18 cellular contexts compared by ENCODE assay signal in the genomic region with DNA sequence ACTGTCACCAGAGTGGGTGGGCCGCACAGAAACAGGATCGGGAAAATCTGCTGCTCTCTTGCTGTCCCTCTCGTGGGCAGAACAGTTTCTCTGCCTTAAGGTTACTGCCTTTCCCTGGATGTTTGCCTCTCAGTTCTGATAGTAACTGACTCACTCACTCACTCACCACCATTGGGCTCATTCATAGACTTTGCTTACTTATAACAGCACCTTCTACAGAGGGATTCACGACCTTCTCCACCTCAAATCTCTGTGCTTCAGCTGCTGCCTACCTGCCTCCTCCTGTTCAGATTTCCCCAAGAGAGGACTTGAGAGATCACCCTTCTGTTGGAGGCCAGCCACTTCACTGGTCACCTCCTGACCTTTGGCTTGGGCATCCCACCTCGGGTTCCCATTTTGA.
DNase-seq lines count a peak whose midpoint lies in the region; ATAC-seq, FAIRE-seq and TF ChIP-seq lines count a peak whose summit lies in the region.
"Had no signal": no experiment of that assay in that cellular context is flagged by ENCODE, and none has a peak within 500 bp of the region (broad histone marks: within the 10 kb centered on the region; RNA-seq: fewer than 3 reads in every experiment).

No MANE protein-coding gene starts in this region.

- POLR2A ChIA-PET in H1 (lab: Charles Lee; ENCODE audit: partially characterized antibody) = no interaction called here

- H3K23ac ChIP-seq in H9 (ENCODE audit: insufficient read length, low read depth, low read length) (no peak overlapping the region), H1 (ENCODE audit: insufficient read length) (no peak overlapping the region)

- H2AK5ac ChIP-seq in H9 (ENCODE audit: insufficient read length, low read length) = no peak overlapping the region
- H2AK5ac ChIP-seq in H1 (ENCODE audit: low read depth, low read length) = peak overlapping the region; percentile 44; the same call in 1 of the 2 replicates

- no peak overlapping the region for H3K4me3 ChIP-seq in H1 (ENCODE audit: extremely low read depth in 1 of 4, insufficient read depth in 2 of 4, low read depth in 3 of 4, low read length in 4 of 4)
- H3K4me3 ChIP-seq in smooth muscle cell = no peak overlapping the region
- no peak overlapping the region for H3K4me3 ChIP-seq in right lobe of liver

- peaks cover 38 to 41% of the 10 kb centered on the region in 2 experiments for H3K4me1 Mint-ChIP-seq in H9
- no peaks in the 10 kb centered on the region for H3K4me1 Mint-ChIP-seq in activated CD8-positive, alpha-beta memory T cell treated with anti-CD3 and anti-CD28 coated beads, Interleukin-2, amount 10 ng/mL, durations not matched to agents 7 days and 5 days
- H3K4me1 Mint-ChIP-seq: B cell had no signal

- no peaks in the 10 kb centered on the region for H3K27me3 Mint-ChIP-seq in H9 (ENCODE audit: low read depth)
- H3K27me3 Mint-ChIP-seq in activated CD8-positive, alpha-beta memory T cell treated with anti-CD3 and anti-CD28 coated beads, Interleukin-2, amount 10 ng/mL, durations not matched to agents 7 days and 5 days = no peaks in the 10 kb centered on the region
- H3K27me3 Mint-ChIP-seq: B cell had no signal

- no peaks in the 10 kb centered on the region for H3F3A ChIP-seq in smooth muscle cell (ENCODE audit: low read depth)

- H3K36me3 Mint-ChIP-seq in H9 (ENCODE audit: insufficient read depth in 1 of 3, low read depth in 3 of 3) = no peaks in the 10 kb centered on the region; a peak in 1 of 7 replicates
- H3K36me3 Mint-ChIP-seq in activated CD8-positive, alpha-beta memory T cell treated with anti-CD3 and anti-CD28 coated beads, Interleukin-2, amount 10 ng/mL, durations not matched to agents 7 days and 5 days = no peaks in the 10 kb centered on the region

- no peak overlapping the region for H3K14ac ChIP-seq in H9 (ENCODE audit: insufficient read depth, low read length)
- H3K14ac ChIP-seq in H1 (ENCODE audit: insufficient read length) = no peak overlapping the region

- H4K20me1 ChIP-seq in H9 (ENCODE audit: control insufficient read depth, insufficient read depth, insufficient read length) = no peaks in the 10 kb centered on the region
- H4K20me1 ChIP-seq in H1 (replicated peaks in 1 of 2; ENCODE audit: control insufficient read depth in 1 of 2, insufficient read depth in 2 of 2, low read length in 2 of 2) = no peaks in the 10 kb centered on the region
- H4K20me1 ChIP-seq in smooth muscle cell (ENCODE audit: low read depth) = peaks cover 16% of the 10 kb centered on the region

- H4K8ac ChIP-seq in H9 (replicated peaks; ENCODE audit: insufficient read length, low read depth, low read length) (no peak overlapping the region), H1 (ENCODE audit: extremely low read depth, insufficient read depth, low read length) (no peak overlapping the region)

- H2BK5ac ChIP-seq in H9 (ENCODE audit: insufficient read length, low read length) (no peak overlapping the region), H1 (ENCODE audit: low read depth, low read length) (no peak overlapping the region)

- H3K27ac Mint-ChIP-seq in H9 = peak overlapping the region in 1 of 3 experiments; percentile 14; a peak in 4 of 7 replicates
- H3K27ac Mint-ChIP-seq in activated CD8-positive, alpha-beta memory T cell treated with anti-CD3 and anti-CD28 coated beads, Interleukin-2, amount 10 ng/mL, durations not matched to agents 7 days and 5 days = no peak overlapping the region
- H3K27ac Mint-ChIP-seq: B cell had no signal

- no peak overlapping the region for H3K4me2 ChIP-seq in H9 (ENCODE audit: insufficient read depth, insufficient read length, low read length)
- H3K4me2 ChIP-seq in H1 (ENCODE audit: insufficient read depth in 1 of 2, low read depth in 2 of 2, low read length in 2 of 2) = no peak overlapping the region
- H3K4me2 ChIP-seq in smooth muscle cell = peak overlapping the region; percentile 44
- H3K4me2 ChIP-seq: KMS-11 had no signal

- H3K27me3 ChIP-seq in H9 (ENCODE audit: insufficient read depth, low read length) (no peaks in the 10 kb centered on the region), H1 (replicated peaks in 1 of 4; ENCODE audit: control insufficient read depth in 3 of 4, extremely low read depth in 1 of 4, insufficient read depth in 3 of 4, low read length in 3 of 4) (no peaks in the 10 kb centered on the region), smooth muscle cell (ENCODE audit: low read depth) (no peaks in the 10 kb centered on the region), right lobe of liver (no peaks in the 10 kb centered on the region)

- TF ChIP-seq CTCF in H9 (conservative IDR thresholded peaks at IDR 0.05) (no peak), H1 (IDR thresholded peaks at IDR 0.05; ENCODE audit: control extremely low read depth in 1 of 3, insufficient read depth in 1 of 3, low read depth in 1 of 3, low read length in 3 of 3) (no peak), smooth muscle cell (IDR thresholded peaks at IDR 0.05; ENCODE audit: borderline replicate concordance, insufficient read depth, poor library complexity, severe bottlenecking) (no peak), right lobe of liver (IDR thresholded peaks at IDR 0.05) (no peak)

- H4K91ac ChIP-seq in H9 (ENCODE audit: insufficient read length, low read depth, low read length) (no peak overlapping the region), H1 (replicated peaks; ENCODE audit: insufficient read length, low read length) (no peak overlapping the region)

- H3K9me3 ChIP-seq in H9 (ENCODE audit: control insufficient read depth, low read depth, low read length) (no peaks in the 10 kb centered on the region), H1 (ENCODE audit: insufficient read depth in 2 of 2, low read depth in 1 of 2, low read length in 1 of 2) (no peaks in the 10 kb centered on the region), smooth muscle cell (replicated peaks; ENCODE audit: low read depth) (no peaks in the 10 kb centered on the region), right lobe of liver (no peaks in the 10 kb centered on the region)

- no CpG with 5 or more reads among the region's 5 CpGs for WGBS in H9 (ENCODE audit: extremely low coverage, insufficient read length, low lambda C conversion rate)
- 91% methylated on average over 5 of the region's 5 CpGs; no CpG with 5 or more reads in 1 of the 2 experiments for WGBS in H1 (ENCODE audit: extremely low coverage in 1 of 2, insufficient coverage in 1 of 2, insufficient read length in 1 of 2, insufficient replicate concordance in 2 of 2, low coverage in 1 of 2, low lambda C conversion rate in 2 of 2, missing lambda C conversion rate in 1 of 2), 2 experiments
- WGBS in smooth muscle cell (ENCODE audit: low lambda C conversion rate) = 82% methylated on average over 5 of the region's 5 CpGs
- 67% methylated on average over 2 of the region's 5 CpGs for WGBS in right lobe of liver (ENCODE audit: insufficient coverage, low coverage, low lambda C conversion rate, missing lambda C conversion rate)

- no peak for ATAC-seq in right lobe of liver
- no peak for ATAC-seq in activated CD8-positive, alpha-beta memory T cell treated with anti-CD3 and anti-CD28 coated beads, Interleukin-2, amount 10 ng/mL, durations not matched to agents 7 days and 5 days
- ATAC-seq: HepG2, PC-3 had no signal

- H3K4ac ChIP-seq in H9 (ENCODE audit: low read depth, low read length) = no peak overlapping the region
- no peak overlapping the region for H3K4ac ChIP-seq in H1 (replicated peaks; ENCODE audit: insufficient read length, low read depth, low read length)

- H3K18ac ChIP-seq in H9 (ENCODE audit: insufficient read length, low read depth, low read length) = no peak overlapping the region
- 0 out of 2 replicates have a peak overlapping the region, but pooled peaks have one; percentile 17 for H3K18ac ChIP-seq in H1 (ENCODE audit: extremely low read depth, low read length)

- intact Hi-C loops in right lobe of liver (cut with DNase I) = no loop called here

- H2BK120ac ChIP-seq in H9 (ENCODE audit: low read depth, low read length, poor library complexity, severe bottlenecking) = no peak overlapping the region
- H2BK120ac ChIP-seq in H1 (replicated peaks; ENCODE audit: low read depth, low read length) = no peak overlapping the region

- H2BK20ac ChIP-seq in H9 (ENCODE audit: low read depth, low read length, poor library complexity, severe bottlenecking) (no peak overlapping the region), H1 (ENCODE audit: low read length) (no peak overlapping the region; the same call in 1 of the 2 replicates)

- no peaks in the 10 kb centered on the region for H3K9me3 Mint-ChIP-seq in H9
- H3K9me3 Mint-ChIP-seq in activated CD8-positive, alpha-beta memory T cell treated with anti-CD3 and anti-CD28 coated beads, Interleukin-2, amount 10 ng/mL, durations not matched to agents 7 days and 5 days (ENCODE audit: low read depth) = no peaks in the 10 kb centered on the region

- no peak overlapping the region for H3K4me3 Mint-ChIP-seq in H9
- H3K4me3 Mint-ChIP-seq in activated CD8-positive, alpha-beta memory T cell treated with anti-CD3 and anti-CD28 coated beads, Interleukin-2, amount 10 ng/mL, durations not matched to agents 7 days and 5 days = no peak overlapping the region
- H3K4me3 Mint-ChIP-seq: B cell had no signal

- no peak overlapping the region for H3K56ac ChIP-seq in H9 (ENCODE audit: insufficient read length, low read depth, low read length)
- no peak overlapping the region for H3K56ac ChIP-seq in H1 (replicated peaks; ENCODE audit: insufficient read length, low read depth, low read length)

- no peak overlapping the region for H3T11ph ChIP-seq in H9 (ENCODE audit: low read length)

- no peak for TF ChIP-seq EP300 in H1 (IDR thresholded peaks at IDR 0.05; ENCODE audit: borderline replicate concordance in 1 of 2, low read depth in 2 of 2, low read length in 2 of 2)

- H2AFZ ChIP-seq in H9 (ENCODE audit: low read length) = no peak overlapping the region
- H2AFZ ChIP-seq in H1 (ENCODE audit: low read length) = no peak overlapping the region
- no peak overlapping the region for H2AFZ ChIP-seq in smooth muscle cell (ENCODE audit: low read depth)

- CTCF ChIA-PET in H1 (lab: Charles Lee; ENCODE audit: partially characterized antibody) = interaction anchor here (0.9 kb wide), 1 partner anchor 160 kb away, joined by 3 read pairs; no protein-coding TSS in a partner anchor
- CTCF ChIA-PET in activated CD8-positive, alpha-beta memory T cell treated with anti-CD3 and anti-CD28 coated beads, Interleukin-2, amount 10 ng/mL, durations not matched to agents 7 days and 5 days (lab: Charles Lee) = interaction anchor here (1.6 kb wide), 1 partner anchor 11 kb away, joined by 4 read pairs; no protein-coding TSS in a partner anchor

- DNase-seq in activated CD4-positive, alpha-beta T cell treated with anti-CD3 and anti-CD28 coated beads for 48 hours = peak; percentile 21
- no peak for DNase-seq in activated CD4-positive, alpha-beta T cell treated with anti-CD3 and anti-CD28 coated beads for 4 hours
- DNase-seq in H9 = no peak
- DNase-seq in H1 (ENCODE audit: low read depth in 1 of 2, low spot score in 2 of 2) = no peak
- DNase-seq in smooth muscle cell (lab: John Stamatoyannopoulos, UW; ENCODE audit: unreplicated experiment) = no peak
- no peak for DNase-seq in right lobe of liver
- no peak for DNase-seq in activated CD8-positive, alpha-beta memory T cell treated with anti-CD3 and anti-CD28 coated beads, Interleukin-2, amount 10 ng/mL, durations not matched to agents 7 days and 5 days
- no peak for DNase-seq in substantia nigra (lab: John Stamatoyannopoulos, UW)
- DNase-seq: DMS79 treated with DMSO at 0.1 percent for 48 hours, NCI-H1417, NCI-H187, NCI-H226, PC-3 had no signal

- H3K27ac ChIP-seq in H9 (ENCODE audit: insufficient read length, low read depth, low read length) (no peak overlapping the region), H1 (ENCODE audit: low read depth, low read length) (no peak overlapping the region), smooth muscle cell (ENCODE audit: low read depth) (no peak overlapping the region), right lobe of liver (no peak overlapping the region), substantia nigra (ENCODE audit: low read depth, low read length, poor library complexity, severe bottlenecking) (no peak overlapping the region)
- H3K27ac ChIP-seq: KMS-11, RWPE1 had no signal

- H4K5ac ChIP-seq in H9 (ENCODE audit: insufficient read length, low read depth, low read length) = no peak overlapping the region
- no peak overlapping the region for H4K5ac ChIP-seq in H1 (ENCODE audit: insufficient read length, low read depth, low read length)

- H3K79me1 ChIP-seq in H9 (ENCODE audit: insufficient read depth, low read depth, low read length, poor library complexity, severe bottlenecking) = no peaks in the 10 kb centered on the region
- H3K79me1 ChIP-seq in H1 (ENCODE audit: low read depth, low read length) = no peaks in the 10 kb centered on the region

- H3K36me3 ChIP-seq in H1 (ENCODE audit: control insufficient read depth in 2 of 4, insufficient read depth in 4 of 4, low read length in 3 of 4) = no peaks in the 10 kb centered on the region
- no peaks in the 10 kb centered on the region for H3K36me3 ChIP-seq in smooth muscle cell (ENCODE audit: low read depth)
- no peaks in the 10 kb centered on the region for H3K36me3 ChIP-seq in right lobe of liver

- H2BK15ac ChIP-seq in H9 (ENCODE audit: low read depth, low read length) (peak overlapping the region; percentile 57; the same call in 1 of the 2 replicates), H1 (ENCODE audit: low read length) (no peak overlapping the region)

- no peak overlapping the region for H3K9ac ChIP-seq in H9 (ENCODE audit: extremely low read depth, insufficient read length, low read length)
- H3K9ac ChIP-seq in H1 (replicated peaks in 1 of 4; ENCODE audit: extremely low read depth in 1 of 4, low read depth in 3 of 4, low read length in 3 of 4) = no peak overlapping the region
- no peak overlapping the region for H3K9ac ChIP-seq in smooth muscle cell (ENCODE audit: low read depth)
- H3K9ac ChIP-seq: KMS-11 had no signal

- TF ChIP-seq POLR2A in H1 (IDR thresholded peaks at IDR 0.05; ENCODE audit: control extremely low read depth in 1 of 2, low read depth in 2 of 2, low read length in 2 of 2) = no peak
- no peak for TF ChIP-seq POLR2A in right lobe of liver (IDR thresholded peaks at IDR 0.05)

- H3K4me1 ChIP-seq in H9 (ENCODE audit: insufficient read depth, low read length) (no peaks in the 10 kb centered on the region; the same call in 1 of the 2 replicates), H1 (replicated peaks in 1 of 4; ENCODE audit: control insufficient read depth in 3 of 4, insufficient read depth in 4 of 4, low read length in 3 of 4) (peaks cover 0 to 10% (median 6%) of the 10 kb centered on the region in 4 experiments; a peak in 4 of 7 replicates), smooth muscle cell (ENCODE audit: low read depth) (peaks cover 18% of the 10 kb centered on the region), right lobe of liver (no peaks in the 10 kb centered on the region)

- TF ChIP-seq RAD21 in H1 (IDR thresholded peaks at IDR 0.05 in 1 of 2, conservative IDR thresholded peaks at IDR 0.05 in 1 of 2; ENCODE audit: low read depth in 2 of 2, low read length in 2 of 2) = no peak

- FAIRE-seq in H1 (lab: Jason Lieb, UNC) = no peak
- FAIRE-seq: H54, HepG2 had no signal

- H3K79me2 ChIP-seq in H9 (ENCODE audit: insufficient read depth, low read length) (no peaks in the 10 kb centered on the region), H1 (ENCODE audit: control insufficient read depth in 1 of 2, insufficient read depth in 2 of 2, low read length in 2 of 2) (no peaks in the 10 kb centered on the region), smooth muscle cell (ENCODE audit: low read depth) (no peaks in the 10 kb centered on the region)

- no peak overlapping the region for H2BK12ac ChIP-seq in H9 (ENCODE audit: insufficient read length, low read depth, low read length)
- peak overlapping the region; percentile 44; the same call in 1 of the 2 replicates for H2BK12ac ChIP-seq in H1 (ENCODE audit: low read depth, low read length)

- H3K23me2 ChIP-seq in H9 (ENCODE audit: insufficient read length, low read depth, low read length, poor library complexity, severe bottlenecking) = no peaks in the 10 kb centered on the region
- H3K23me2 ChIP-seq in H1 (ENCODE audit: low read depth, low read length) = no peaks in the 10 kb centered on the region; the same call in 1 of the 2 replicates
